ENCODE assay signal across 7 cellular contexts in the genomic region with DNA sequence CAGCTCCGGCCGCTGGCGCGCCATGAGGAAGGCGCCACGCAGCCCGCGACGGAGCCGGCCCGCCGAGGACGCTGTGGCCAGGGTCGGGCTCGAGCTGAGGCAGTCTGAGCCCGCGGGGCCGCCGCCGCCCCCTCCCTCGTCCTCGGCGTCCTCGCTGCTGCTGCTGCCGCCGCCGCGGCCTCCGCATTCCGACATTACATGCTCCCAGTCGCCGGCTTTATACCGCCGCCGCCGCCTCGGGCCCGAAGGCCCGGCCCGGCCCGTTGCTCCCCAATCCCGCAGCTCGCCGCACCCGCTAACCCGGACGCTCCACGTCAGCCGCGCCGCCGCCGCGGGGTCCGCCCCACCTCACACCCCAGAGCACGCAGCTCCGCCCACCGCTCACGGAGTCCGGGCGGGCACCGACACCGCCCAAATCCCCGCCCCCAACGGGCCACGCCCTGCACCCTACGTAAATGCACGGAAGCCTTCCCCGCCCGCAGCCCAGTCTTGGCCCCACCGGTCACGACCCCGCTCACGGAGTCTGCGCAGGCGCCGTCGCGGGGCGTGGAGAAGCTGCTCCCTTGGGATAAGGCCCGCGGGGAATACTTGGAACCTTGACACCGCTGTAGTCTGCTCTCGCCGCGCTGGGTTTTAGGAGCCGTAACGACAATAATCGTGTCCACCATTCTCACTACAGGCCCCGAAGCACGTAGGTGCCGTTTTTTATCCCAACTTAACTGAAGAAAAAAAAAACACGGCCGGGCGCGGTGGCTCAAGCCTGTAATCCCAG.
A peak's percentile ranks its signal among the peaks of the same experiment; 100 is the strongest.
DNase-seq lines count a peak whose midpoint lies in the region; ATAC-seq and TF ChIP-seq lines count a peak whose summit lies in the region.

Gene TXNDC11 (minus strand): TSS at position 322 of the 772 bp plus-strand sequence. CDS start 127 bp downstream, at position 195.

- H3K4me3 ChIP-seq in astrocyte of the spinal cord (ENCODE audit: low read depth, low read length), result peak within 1 kb of the TSS; percentile 87
- H3K4me3 ChIP-seq in retinal pigment epithelial cell (ENCODE audit: low read length), result peak within 1 kb of the TSS; percentile 73

- in situ Hi-C loops in astrocyte of the spinal cord (cut with HindIII; ENCODE audit: low sequenced_read_pairs), result no loop called here

- no peak for TF ChIP-seq CTCF in astrocyte of the spinal cord (IDR thresholded peaks at IDR 0.05; ENCODE audit: low read depth, low read length)
- no peak for TF ChIP-seq CTCF in retinal pigment epithelial cell (conservative IDR thresholded peaks at IDR 0.05; ENCODE audit: low read depth, low read length)

- peak; percentile 96 to 98 for DNase-seq in NCI-H2081 (lab: John Stamatoyannopoulos, UW)
- peak; percentile 99 for DNase-seq in T1000 (lab: John Stamatoyannopoulos, UW)
- DNase-seq in astrocyte of the spinal cord (ENCODE audit: low read depth, low spot score), result peak; percentile 98
- peak; percentile 96 to 100 for DNase-seq in hippocampal formation (lab: John Stamatoyannopoulos, UW)
- peak; percentile 91 for DNase-seq in retinal pigment epithelial cell (ENCODE audit: low read depth)

- peak; percentile 69 for ATAC-seq in GM18508 (IDR thresholded peaks at IDR 0.05; ENCODE audit: insufficient read depth, unreplicated experiment)
- ATAC-seq in HG03025 (IDR thresholded peaks at IDR 0.05; ENCODE audit: low FRiP score, unreplicated experiment), result peak; percentile 84

Comparison
In these comparisons a context has a peak if more than half of its experiments do, and no peak if none do; other contexts are left out.
1. Peak in every context shown above with its lines: DNase-seq, ATAC-seq and H3K4me3 ChIP-seq.